ENCODE assay signal across 11 cellular contexts in the genomic region with DNA sequence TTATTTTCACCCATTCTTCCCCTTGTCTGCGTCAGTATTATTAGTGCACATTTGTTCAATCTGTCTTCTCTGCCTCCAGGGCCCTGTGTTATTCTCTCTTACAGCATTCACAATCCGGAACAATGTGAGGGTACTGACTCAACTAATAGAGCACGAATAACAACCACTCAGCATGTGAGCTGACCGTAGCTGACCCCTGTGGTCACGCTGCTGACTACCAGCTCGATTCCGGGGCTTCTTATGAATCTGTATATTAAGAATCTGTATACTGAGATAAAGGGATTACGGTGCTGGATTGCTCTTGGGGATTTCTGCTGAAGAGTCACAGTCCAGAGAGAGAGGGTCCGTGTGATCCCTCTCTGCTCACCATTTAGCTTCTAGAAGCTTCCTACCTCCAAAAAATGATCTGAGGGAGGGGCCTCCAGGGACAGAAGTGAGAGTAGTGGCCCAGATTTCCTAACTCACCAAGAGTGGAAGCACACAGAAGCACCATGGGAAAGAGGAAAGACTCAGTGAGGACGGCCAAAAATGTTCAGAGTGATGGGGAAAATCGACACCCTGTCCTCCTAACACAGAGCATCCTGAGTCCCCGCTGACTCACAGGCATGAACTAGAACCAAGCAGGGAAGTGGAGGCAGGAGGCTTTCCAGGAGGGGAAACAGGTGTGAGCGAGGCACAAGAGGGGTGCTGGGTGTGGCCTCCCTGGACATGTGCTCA.
DNase-seq lines count a peak whose midpoint lies in the region; ATAC-seq and TF ChIP-seq lines count a peak whose summit lies in the region.
"Had no signal": no experiment of that assay in that cellular context is flagged by ENCODE, and none has a peak within 500 bp of the region (broad histone marks: within the 10 kb centered on the region; RNA-seq: fewer than 3 reads in every experiment).

No MANE protein-coding gene starts in this region.

- H3K9me3 Mint-ChIP-seq in osteocyte (ENCODE audit: unreplicated experiment) = peaks cover 4% of the 10 kb centered on the region

- DNase-seq in Daoy (ENCODE audit: low read depth) (peak; percentile 79), RPMI7951 (ENCODE audit: low read depth) (peak; percentile 98), fibroblast of pulmonary artery (ENCODE audit: low read depth) (peak; percentile 97), osteocyte (ENCODE audit: extremely low spot score, unreplicated experiment) (peak; percentile 90), NCI-H2107 treated with DMSO at 0.1 percent for 48 hours (lab: John Stamatoyannopoulos, UW; ENCODE audit: unreplicated experiment) (no peak), COLO668 (lab: John Stamatoyannopoulos, UW; ENCODE audit: unreplicated experiment) (no peak)
- no peak for DNase-seq in activated T-cell treated with anti-CD3 and anti-CD28 coated beads, Interleukin-2, amount 50 U/mL, for 1 hour
- DNase-seq: anterior cingulate cortex; midbrain; stimulated activated CD4-positive, alpha-beta T cell treated with anti-CD3 and anti-CD28 coated beads, Interleukin-2, amount 100 ng/mL, for 24 hours had no signal

- H3K27ac Mint-ChIP-seq in osteocyte (ENCODE audit: unreplicated experiment) = peak overlapping the region; percentile 98

- peaks cover 81% of the 10 kb centered on the region for H3K4me1 Mint-ChIP-seq in osteocyte (ENCODE audit: unreplicated experiment)

- peak overlapping the region; percentile 49 for H3K4me3 Mint-ChIP-seq in osteocyte (ENCODE audit: unreplicated experiment)

- no peaks in the 10 kb centered on the region for H3K27me3 Mint-ChIP-seq in osteocyte (ENCODE audit: unreplicated experiment)

- ATAC-seq in HG02642 (IDR thresholded peaks at IDR 0.05; ENCODE audit: poor library complexity, unreplicated experiment) = no peak

- no peak for TF ChIP-seq CTCF in fibroblast of pulmonary artery (IDR thresholded peaks at IDR 0.05; ENCODE audit: low read length, missing control alignments)
- no peak for TF ChIP-seq CTCF in osteocyte (IDR thresholded peaks at IDR 0.05)

- H3K4me3 ChIP-seq in fibroblast of pulmonary artery (replicated peaks; ENCODE audit: low read depth, low read length) = no peak overlapping the region

- no peaks in the 10 kb centered on the region for H3K36me3 Mint-ChIP-seq in osteocyte (ENCODE audit: unreplicated experiment)

Comparison
In these comparisons a context has a peak if more than half of its experiments do, and no peak if none do; other contexts are left out.
1. DNase-seq: peak in Daoy (single experiment), RPMI7951 (single experiment), fibroblast of pulmonary artery (single experiment) and osteocyte (single experiment); none in NCI-H2107 treated with DMSO at 0.1 percent for 48 hours (single experiment), COLO668 (single experiment) and activated T-cell treated with anti-CD3 and anti-CD28 coated beads, Interleukin-2, amount 50 U/mL, for 1 hour (single experiment).